Comparison of ENCODE assay signal across 1 cellular context in genomic region chr11:18203723-18204122, GRCh38.
A peak's percentile ranks its signal among the peaks of the same experiment; 100 is the strongest.
TF ChIP-seq lines count a peak whose summit lies in the region.

No MANE protein-coding gene starts in this region.

TF ChIP-seq in GM12878, 131 proteins besides CTCF, POLR2A, EP300 and RAD21:
- peak; percentile 60; the same call in 1 of the 2 replicates for TF ChIP-seq SMC3 (IDR thresholded peaks at IDR 0.05; ENCODE audit: borderline replicate concordance, low read length)
- no peak for TF ChIP-seq MEF2A (IDR thresholded peaks at IDR 0.05; ENCODE audit: insufficient read depth, low read depth, low read length)
- 0 out of 2 replicates have a peak, but pooled peaks have one; percentile 9 for TF ChIP-seq YY1 (IDR thresholded peaks at IDR 0.05; ENCODE audit: low read depth, low read length)
TF ChIP-seq in GM12878: peak in this region for 2.
